20 cellular contexts compared by ENCODE assay signal in the genomic region with DNA sequence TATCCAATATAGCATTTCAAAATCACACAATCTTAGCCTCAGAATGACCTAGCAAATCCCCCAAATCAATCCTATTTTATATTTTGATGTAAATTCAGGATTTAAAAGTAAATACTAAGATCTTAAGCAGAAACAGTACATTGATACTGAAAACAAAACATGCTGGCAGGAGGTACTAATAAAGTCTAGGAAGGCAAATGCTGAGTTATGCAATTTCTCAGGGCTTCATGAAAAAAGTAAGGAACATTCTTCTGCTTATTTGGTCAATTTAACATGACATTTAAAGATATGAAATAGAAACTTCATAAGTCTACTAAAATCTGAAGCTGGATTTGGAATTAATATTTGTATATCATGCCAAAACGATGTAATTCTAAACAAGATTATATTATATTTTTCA.
DNase-seq lines count a peak whose midpoint lies in the region; ATAC-seq, FAIRE-seq and TF ChIP-seq lines count a peak whose summit lies in the region.
"Had no signal": no experiment of that assay in that cellular context is flagged by ENCODE, and none has a peak within 500 bp of the region (broad histone marks: within the 10 kb centered on the region; RNA-seq: fewer than 3 reads in every experiment).

No MANE protein-coding gene starts in this region.

- no peaks in the 10 kb centered on the region for H3K36me3 ChIP-seq in Panc1 (ENCODE audit: control insufficient read depth, insufficient read depth, low read length)
- H3K36me3 ChIP-seq: BE2C had no signal

- 88% methylated on average over 1 of the region's 1 CpG for WGBS in A549 (ENCODE audit: missing lambda C conversion rate)

- no peaks in the 10 kb centered on the region for H3K9me3 ChIP-seq in A549
- no peaks in the 10 kb centered on the region for H3K9me3 ChIP-seq in Panc1 (ENCODE audit: control insufficient read depth, insufficient read depth, low read depth, low read length)
- H3K9me3 ChIP-seq: BE2C had no signal

- H3K9me3 Mint-ChIP-seq in activated CD4-positive, alpha-beta T cell treated with anti-CD3 and anti-CD28 coated beads, Interleukin-2, amount 10 ng/mL, durations not matched to agents 24 days and 14 days: peaks cover 3% of the 10 kb centered on the region
- H3K9me3 Mint-ChIP-seq: CD4-positive, CD25-positive, alpha-beta regulatory T cell; CD8-positive, alpha-beta memory T cell; GM23338 had no signal

- no peaks in the 10 kb centered on the region for H3K27me3 Mint-ChIP-seq in activated CD4-positive, alpha-beta T cell treated with anti-CD3 and anti-CD28 coated beads, Interleukin-2, amount 10 ng/mL, durations not matched to agents 24 days and 14 days
- H3K27me3 Mint-ChIP-seq: CD4-positive, CD25-positive, alpha-beta regulatory T cell had no signal

- no peak for DNase-seq in A549 (ENCODE audit: low read depth in 1 of 2, low spot score in 1 of 2)
- DNase-seq in Panc1 (ENCODE audit: low read depth, low spot score): no peak
- DNase-seq in choroid plexus epithelial cell (ENCODE audit: low read depth): peak; percentile 54
- peak; percentile 15 for DNase-seq in fibroblast of pulmonary artery (ENCODE audit: low read depth)
- no peak for DNase-seq in NCI-H2029 treated with DMSO at 0.1 percent for 48 hours (lab: John Stamatoyannopoulos, UW)
- no peak for DNase-seq in stimulated activated CD4-positive, alpha-beta T cell treated with anti-CD3 and anti-CD28 coated beads, Interleukin-15, amount 100 ng/mL, for 24 hours
- DNase-seq in activated CD4-positive, alpha-beta T cell treated with anti-CD3 and anti-CD28 coated beads, Interleukin-2, amount 10 ng/mL, durations not matched to agents 24 days and 14 days: no peak
- DNase-seq: BE2C; C1 segment of cervical spinal cord; CD4-positive, CD25-positive, alpha-beta regulatory T cell; CD8-positive, alpha-beta memory T cell; COR-L47; DMS 273 treated with DMSO at 0.1 percent for 48 hours; DMS53; GDM1; HCEC 1CT had no signal

- H3K27me3 ChIP-seq in Panc1 (ENCODE audit: control insufficient read depth, insufficient read depth, low read length): no peaks in the 10 kb centered on the region
- H3K27me3 ChIP-seq: BE2C had no signal

- TF ChIP-seq RAD21 in A549 (conservative IDR thresholded peaks at IDR 0.05 in 1 of 2, IDR thresholded peaks at IDR 0.05 in 1 of 2): no peak

- TF ChIP-seq EP300 in A549 (IDR thresholded peaks at IDR 0.05): no peak

- no peak for TF ChIP-seq POLR2A in A549 (IDR thresholded peaks at IDR 0.05; ENCODE audit: low read length)

- no TSS peak for BruUV-seq in Panc1 (replicated peaks; lab: Mats Ljungman, UMichigan)

- POLR2A ChIA-PET in A549 (lab: Yijun Ruan, JAX) (no interaction called here), Panc1 (lab: Charles Lee) (no interaction called here)

- intact Hi-C loops in Panc1 (cut with micrococcal nuclease; ENCODE audit: unreplicated experiment): no loop called here
- intact Hi-C loops in activated CD4-positive, alpha-beta T cell treated with anti-CD3 and anti-CD28 coated beads, Interleukin-2, amount 10 ng/mL, durations not matched to agents 24 days and 14 days (cut with micrococcal nuclease): no loop called here

- H3K4me1 ChIP-seq in A549: peaks cover 40% of the 10 kb centered on the region
- H3K4me1 ChIP-seq in Panc1 (ENCODE audit: control insufficient read depth, insufficient read depth, low read length): peaks cover 38% of the 10 kb centered on the region
- H3K4me1 ChIP-seq: BE2C had no signal

- no peak overlapping the region for H3K4me3 Mint-ChIP-seq in activated CD4-positive, alpha-beta T cell treated with anti-CD3 and anti-CD28 coated beads, Interleukin-2, amount 10 ng/mL, durations not matched to agents 24 days and 14 days
- H3K4me3 Mint-ChIP-seq: CD4-positive, CD25-positive, alpha-beta regulatory T cell; CD8-positive, alpha-beta memory T cell; GM23338 had no signal

- ATAC-seq in A549 (no peak), Panc1 (no peak)
- ATAC-seq: GM23338 had no signal

- CTCF ChIA-PET in A549 (lab: Yijun Ruan, JAX): no interaction called here
- CTCF ChIA-PET in Panc1 (lab: Charles Lee): no interaction called here

- no peak for FAIRE-seq in A549 (lab: Jason Lieb, UNC)
- FAIRE-seq: GM12892, GM18507 had no signal

- H3K27ac ChIP-seq in A549 (peak overlapping the region in 1 of 2 experiments; percentile 47; a peak in 2 of 6 replicates), Panc1 (ENCODE audit: low read length) (peak overlapping the region; percentile 69; the same call in 1 of the 2 replicates)
- H3K27ac ChIP-seq: 22Rv1 had no signal

- TF ChIP-seq CTCF in A549 (IDR thresholded peaks at IDR 0.05) (no peak), Panc1 (IDR thresholded peaks at IDR 0.05) (no peak), choroid plexus epithelial cell (conservative IDR thresholded peaks at IDR 0.05; ENCODE audit: low read depth, low read length) (no peak), fibroblast of pulmonary artery (IDR thresholded peaks at IDR 0.05; ENCODE audit: low read length, missing control alignments) (no peak)

- in situ Hi-C loops in Panc1 (cut with HindIII; ENCODE audit: low pct_unique_long_range_greater_than_20kb, low sequenced_read_pairs): no loop called here

- no peak overlapping the region for H3K27ac Mint-ChIP-seq in activated CD4-positive, alpha-beta T cell treated with anti-CD3 and anti-CD28 coated beads, Interleukin-2, amount 10 ng/mL, durations not matched to agents 24 days and 14 days
- H3K27ac Mint-ChIP-seq: CD4-positive, CD25-positive, alpha-beta regulatory T cell; CD8-positive, alpha-beta memory T cell; GM23338 had no signal

- no peak overlapping the region for H3K4me3 ChIP-seq in A549
- no peak overlapping the region for H3K4me3 ChIP-seq in Panc1 (ENCODE audit: low read depth in 2 of 2, low read length in 2 of 2)
- no peak overlapping the region for H3K4me3 ChIP-seq in choroid plexus epithelial cell (ENCODE audit: low read depth, low read length)
- H3K4me3 ChIP-seq in fibroblast of pulmonary artery (replicated peaks; ENCODE audit: low read depth, low read length): no peak overlapping the region
- H3K4me3 ChIP-seq: GM23338 had no signal

- H3K36me3 Mint-ChIP-seq in activated CD4-positive, alpha-beta T cell treated with anti-CD3 and anti-CD28 coated beads, Interleukin-2, amount 10 ng/mL, durations not matched to agents 24 days and 14 days (ENCODE audit: low read depth): no peaks in the 10 kb centered on the region
- H3K36me3 Mint-ChIP-seq: CD4-positive, CD25-positive, alpha-beta regulatory T cell had no signal

- H3K4me2 ChIP-seq in A549: no peak overlapping the region
- H3K4me2 ChIP-seq: GM23338 had no signal

- H3K4me1 Mint-ChIP-seq in activated CD4-positive, alpha-beta T cell treated with anti-CD3 and anti-CD28 coated beads, Interleukin-2, amount 10 ng/mL, durations not matched to agents 24 days and 14 days: no peaks in the 10 kb centered on the region
- H3K4me1 Mint-ChIP-seq: CD4-positive, CD25-positive, alpha-beta regulatory T cell; CD8-positive, alpha-beta memory T cell had no signal

TF ChIP-seq in A549, 52 proteins besides CTCF, POLR2A, EP300 and RAD21:
- TF ChIP-seq SMC3 (IDR thresholded peaks at IDR 0.05): no peak
- TF ChIP-seq FOSB (CRISPR knock-in tag; IDR thresholded peaks at IDR 0.05): no peak
- TF ChIP-seq MAFK (IDR thresholded peaks at IDR 0.05; ENCODE audit: partially characterized antibody): peak; percentile 13
TF ChIP-seq in A549: peak in this region for 1.

Comparison
In these comparisons a context has a peak if more than half of its experiments do, and no peak if none do; other contexts are left out.
1. DNase-seq: peak in choroid plexus epithelial cell (single experiment) and fibroblast of pulmonary artery (single experiment); none in A549 (0 of 2), Panc1 (single experiment), NCI-H2029 treated with DMSO at 0.1 percent for 48 hours (single experiment), stimulated activated CD4-positive, alpha-beta T cell treated with anti-CD3 and anti-CD28 coated beads, Interleukin-15, amount 100 ng/mL, for 24 hours (single experiment) and activated CD4-positive, alpha-beta T cell treated with anti-CD3 and anti-CD28 coated beads, Interleukin-2, amount 10 ng/mL, durations not matched to agents 24 days and 14 days (single experiment).